In genomic region chr17:17641621-17642409, GRCh38 we compare ENCODE assay signal across 8 cellular contexts. TPM values are rescaled to one million over a fixed set of nuclear protein-coding genes. Genes with fewer than 3 reads are reported as not detected.
A peak's percentile ranks its signal among the peaks of the same experiment; 100 is the strongest.
DNase-seq lines count a peak whose midpoint lies in the region; ATAC-seq and TF ChIP-seq lines count a peak whose summit lies in the region.

No MANE protein-coding gene starts in this region.

- intact Hi-C loops in CD8-positive, alpha-beta T cell (cut with DNase I, micrococcal nuclease): loop anchor here (1.0 to 10.0 kb wide), 7 partner anchors 145 to 640 kb away; partner anchors contain the start of gene RASD1 (in 1 of the 2)

- ATAC-seq in CD8-positive, alpha-beta T cell: peak; percentile 92
- no peak for ATAC-seq in GM18873 (IDR thresholded peaks at IDR 0.05; ENCODE audit: low FRiP score, unreplicated experiment)

- no peak overlapping the region for H3K4me3 Mint-ChIP-seq in CD8-positive, alpha-beta T cell
- no peak overlapping the region for H3K4me3 Mint-ChIP-seq in endothelial cell (ENCODE audit: unreplicated experiment)

- H3K4me1 Mint-ChIP-seq in CD8-positive, alpha-beta T cell (ENCODE audit: low read depth): peaks cover 2% of the 10 kb centered on the region
- H3K4me1 Mint-ChIP-seq in endothelial cell (ENCODE audit: unreplicated experiment): no peaks in the 10 kb centered on the region

- H3K9me3 Mint-ChIP-seq in CD8-positive, alpha-beta T cell: peaks cover 3% of the 10 kb centered on the region
- H3K9me3 Mint-ChIP-seq in endothelial cell (ENCODE audit: unreplicated experiment): no peaks in the 10 kb centered on the region

- H3K36me3 ChIP-seq in CD8-positive, alpha-beta T cell (ENCODE audit: insufficient read depth, low read length): no peaks in the 10 kb centered on the region

- POLR2A ChIA-PET in CD8-positive, alpha-beta T cell (lab: Charles Lee): interaction anchor here (0.5 kb wide), 1 partner anchor 326 kb away, joined by 6 read pairs; no protein-coding TSS in a partner anchor

- no peaks in the 10 kb centered on the region for H3K9me3 ChIP-seq in CD8-positive, alpha-beta T cell (ENCODE audit: low read length)

- H3K27me3 Mint-ChIP-seq in CD8-positive, alpha-beta T cell (ENCODE audit: low read depth): peaks cover 6% of the 10 kb centered on the region
- peaks cover 8% of the 10 kb centered on the region for H3K27me3 Mint-ChIP-seq in endothelial cell (ENCODE audit: unreplicated experiment)

- CTCF ChIA-PET in CD8-positive, alpha-beta T cell (lab: Charles Lee): interaction anchor here (0.6 to 9.4 kb wide), 46 partner anchors 9 to 637 kb away, joined by 3 to 179 read pairs (median 3); partner anchors contain the start of gene RASD1

- peak; percentile 59 to 90 (median 78) for DNase-seq in CD8-positive, alpha-beta T cell
- DNase-seq in HT1080 (ENCODE audit: low read depth) (peak; percentile 57), NOMO-1 (lab: John Stamatoyannopoulos, UW; ENCODE audit: unreplicated experiment in 2 of 2) (peak; percentile 62 to 85), endothelial cell (ENCODE audit: low spot score) (peak; percentile 83), mesenteric fat pad (ENCODE audit: low spot score) (peak; percentile 92)
- DNase-seq in activated CD8-positive, alpha-beta memory T cell treated with anti-CD3 and anti-CD28 coated beads for 24 hours: peak; percentile 94
- DNase-seq in stimulated activated CD8-positive, alpha-beta memory T cell treated with anti-CD3 and anti-CD28 coated beads, Interleukin-15, amount 100 ng/mL, for 48 hours (ENCODE audit: low read depth in 2 of 2): peak; percentile 41 to 49

- no peaks in the 10 kb centered on the region for H3K27me3 ChIP-seq in CD8-positive, alpha-beta T cell (ENCODE audit: insufficient read depth, low read length)

- no peaks in the 10 kb centered on the region for H3K36me3 Mint-ChIP-seq in CD8-positive, alpha-beta T cell
- H3K36me3 Mint-ChIP-seq in endothelial cell (ENCODE audit: low read depth, unreplicated experiment): no peaks in the 10 kb centered on the region

- no peak overlapping the region for H3K4me3 ChIP-seq in CD8-positive, alpha-beta T cell (ENCODE audit: low read depth, low read length)

- no peaks in the 10 kb centered on the region for H3K4me1 ChIP-seq in CD8-positive, alpha-beta T cell (ENCODE audit: insufficient read depth, low read length)

- no peak overlapping the region for H3K27ac ChIP-seq in CD8-positive, alpha-beta T cell (ENCODE audit: low read depth, low read length)

- TF ChIP-seq CTCF in CD8-positive, alpha-beta T cell (IDR thresholded peaks at IDR 0.05): peak; percentile 75
- TF ChIP-seq CTCF in endothelial cell (IDR thresholded peaks at IDR 0.05; ENCODE audit: unreplicated experiment): peak; percentile 95

- H3K27ac Mint-ChIP-seq in CD8-positive, alpha-beta T cell: no peak overlapping the region
- no peak overlapping the region for H3K27ac Mint-ChIP-seq in endothelial cell (ENCODE audit: unreplicated experiment)

RNA-seq across cellular contexts. Expression of gene RAI1, which starts 39.4 kb away (rescaled TPM):
- total RNA-seq in CD8-positive, alpha-beta T cell: 10 to 100 TPM; 22.9 to 23.5 TPM
- total RNA-seq in HT1080 (2014; rRNA removed; shearing (Covaris generic)): 5.9 and 9.5 TPM in 2 replicates
- 20.7 and 21.4 TPM in 2 replicates for polyA plus RNA-seq in HT1080 (2015; cell fraction: cytosol; rRNA removed)
- 35.3 and 42.1 TPM in 2 replicates for polyA plus RNA-seq in HT1080 (2015; cell fraction: nucleus; rRNA removed)
- 46.2 TPM for total RNA-seq in endothelial cell (ENCODE audit: unreplicated experiment)
- total RNA-seq in mesenteric fat pad: 21.2 TPM

RNA-seq across cellular contexts. Expression of gene PEMT, which starts 50.3 kb away (rescaled TPM):
- 10 to 100 TPM; 14.7 to 15.4 TPM for total RNA-seq in CD8-positive, alpha-beta T cell
- total RNA-seq in HT1080 (2014; rRNA removed; shearing (Covaris generic)): 79.9 and 89.8 TPM in 2 replicates
- polyA plus RNA-seq in HT1080 (2015; cell fraction: cytosol; rRNA removed): 57.7 and 64.2 TPM in 2 replicates
- polyA plus RNA-seq in HT1080 (2015; cell fraction: nucleus; rRNA removed): 20.3 and 27.2 TPM in 2 replicates
- total RNA-seq in endothelial cell (ENCODE audit: unreplicated experiment) (29.7 TPM), mesenteric fat pad (151 TPM)
